ENCODE assay signal across 25 cellular contexts in genomic region chr20:16280219-16280618, GRCh38.
"Had no signal": no experiment of that assay in that cellular context is flagged by ENCODE, and none has a peak within 500 bp of the region (broad histone marks: within the 10 kb centered on the region; RNA-seq: fewer than 3 reads in every experiment).

No MANE protein-coding gene starts in this region.

- H3K4me1 ChIP-seq: left lung, lower lobe of right lung, right atrium auricular region, suprapubic skin, tibial nerve, uterus had no signal

- FAIRE-seq: islet of Langerhans, kidney had no signal

- H3K9me3 ChIP-seq: heart left ventricle, left lung, lower lobe of right lung, right atrium auricular region, suprapubic skin, tibial nerve, uterus had no signal

- H3K27me3 ChIP-seq: heart left ventricle, left lung, right atrium auricular region, suprapubic skin, tibial nerve, uterus had no signal

- H3K36me3 ChIP-seq: left lung, lower lobe of right lung, right atrium auricular region, uterus had no signal

- ATAC-seq: heart left ventricle; left colon; left lung; lower lobe of right lung; natural killer cell; sciatic nerve; stimulated activated effector memory CD8-positive, alpha-beta T cell treated with anti-CD3 and anti-CD28 coated beads, Interleukin-12 subunit alpha, Interleukin-12 subunit beta, amount 100 ng/mL, for 72 hours had no signal

- DNase-seq: heart left ventricle; hypothalamus; immature natural killer cell; kidney; left colon; left lung; lower lobe of right lung; mammary epithelial cell; mesendoderm; naive B cell; natural killer cell; nucleus accumbens; stimulated activated CD4-positive, alpha-beta T cell treated with anti-CD3 and anti-CD28 coated beads, Interleukin-12 subunit alpha, Interleukin-12 subunit beta, amount 100 ng/mL, for 4 hours; stimulated activated CD4-positive, alpha-beta T cell treated with anti-CD3 and anti-CD28 coated beads, Interleukin-15, amount 100 ng/mL, for 24 hours; stimulated activated CD4-positive, alpha-beta T cell treated with anti-CD3 and anti-CD28 coated beads, Interleukin-2, amount 100 ng/mL, for 24 hours; stimulated activated CD4-positive, alpha-beta T cell treated with anti-CD3 and anti-CD28 coated beads, Interleukin-4, amount 100 ng/mL, for 24 hours; stimulated activated naive CD4-positive, alpha-beta T cell; uterus had no signal

- H3K27ac ChIP-seq: heart left ventricle, left lung, lower lobe of right lung, right atrium auricular region, skin epidermis, suprapubic skin, uterus had no signal

- H3K4me3 ChIP-seq: heart left ventricle, left lung, lower lobe of right lung, right atrium auricular region, skin epidermis, suprapubic skin, tibial nerve, uterus had no signal
